Comparison of ENCODE assay signal across 20 cellular contexts in genomic region chr16:2084688-2085625, GRCh38. TPM values are rescaled to one million over a fixed set of nuclear protein-coding genes. Genes with fewer than 3 reads are reported as not detected.
DNase-seq lines count a peak whose midpoint lies in the region; ATAC-seq and TF ChIP-seq lines count a peak whose summit lies in the region.
"Had no signal": no experiment of that assay in that cellular context is flagged by ENCODE, and none has a peak within 500 bp of the region (broad histone marks: within the 10 kb centered on the region; RNA-seq: fewer than 3 reads in every experiment).

No MANE protein-coding gene starts in this region.

- peak overlapping the region; percentile 65 for H3K27ac Mint-ChIP-seq in stimulated activated naive B cell treated with anti-CD40 and anti-IgM and Interleukin-4, amounts not matched to agents 10 μg/mL and 1 μg/mL and 100 μg/mL, for 72 hours
- H3K27ac Mint-ChIP-seq: B cell; CD4-positive, alpha-beta memory T cell had no signal

- peaks cover 32 to 37% of the 10 kb centered on the region in 2 donors for H3K36me3 Mint-ChIP-seq in stimulated activated naive B cell treated with anti-CD40 and anti-IgM and Interleukin-4, amounts not matched to agents 10 μg/mL and 1 μg/mL and 100 μg/mL, for 72 hours

- in situ Hi-C loops in ACHN (cut with HindIII; ENCODE audit: low pct_ligation_motif_present, low pct_unique_long_range_greater_than_20kb, low sequenced_read_pairs) = no loop called here

- ATAC-seq in stimulated activated naive B cell treated with anti-CD40 and anti-IgM and Interleukin-4, amounts not matched to agents 10 μg/mL and 1 μg/mL and 100 μg/mL, for 72 hours (replicated peaks) = no peak

- H3K4me3 ChIP-seq in NT2/D1 (ENCODE audit: insufficient read length, low read depth) (no peak overlapping the region), thyroid gland (replicated peaks in 1 of 3) (no peak overlapping the region)

- H3K4me1 Mint-ChIP-seq in stimulated activated naive B cell treated with anti-CD40 and anti-IgM and Interleukin-4, amounts not matched to agents 10 μg/mL and 1 μg/mL and 100 μg/mL, for 72 hours = peaks cover 9 to 19% of the 10 kb centered on the region in 2 donors
- H3K4me1 Mint-ChIP-seq: CD4-positive, alpha-beta memory T cell had no signal

- H3K27me3 ChIP-seq in NT2/D1 (ENCODE audit: insufficient read depth, insufficient read length) (no peaks in the 10 kb centered on the region), thyroid gland (no peaks in the 10 kb centered on the region)

- H3K36me3 ChIP-seq in NT2/D1 (ENCODE audit: insufficient read depth, insufficient read length, low read length) (peaks cover 98% of the 10 kb centered on the region), thyroid gland (peaks cover 59 to 66% of the 10 kb centered on the region in 2 donors)

- intact Hi-C loops in thyroid gland (cut with DNase I) = no loop called here

- H3K27me3 Mint-ChIP-seq in stimulated activated naive B cell treated with anti-CD40 and anti-IgM and Interleukin-4, amounts not matched to agents 10 μg/mL and 1 μg/mL and 100 μg/mL, for 72 hours = no peaks in the 10 kb centered on the region
- H3K27me3 Mint-ChIP-seq: B cell; CD4-positive, alpha-beta memory T cell had no signal

- TF ChIP-seq POLR2A in thyroid gland (IDR thresholded peaks at IDR 0.05) = no peak

- WGBS in thyroid gland, 2 donors = 92 to 95% methylated on average over 29 to 30 of the region's 36 CpGs

- DNase-seq in DMS 273 (lab: John Stamatoyannopoulos, UW; ENCODE audit: unreplicated experiment) (peak; percentile 36), DMS 273 treated with DMSO at 0.1 percent for 48 hours (lab: John Stamatoyannopoulos, UW) (no peak), NT2/D1 (ENCODE audit: low read depth, low spot score) (no peak), iPS-NIHi11 (ENCODE audit: low spot score) (peak; percentile 39), thyroid gland (no peak), ACHN (no peak), GF-D8 (lab: John Stamatoyannopoulos, UW) (no peak)
- no peak for DNase-seq in stimulated activated naive B cell treated with anti-CD40 and anti-IgM and Interleukin-4, amounts not matched to agents 10 μg/mL and 1 μg/mL and 100 μg/mL, for 72 hours
- DNase-seq: 8988T; CD4-positive, alpha-beta memory T cell; KG1; MV-4-11; NCI-H187; NCI-H2107; NCI-H510A; NCI-H748 treated with DMSO at 0.1 percent for 48 hours; NK-92 treated with Interleukin-12 subunit alpha and Interleukin-12 subunit beta, amount 100 ng/mL, for 24 hours; SHP77 treated with DMSO at 0.1 percent for 48 hours; SK-N-SH had no signal

- H3K9me3 ChIP-seq in NT2/D1 (ENCODE audit: insufficient read depth, low read length) (no peaks in the 10 kb centered on the region), thyroid gland (no peaks in the 10 kb centered on the region)
- H3K9me3 ChIP-seq: SK-N-SH had no signal

- H3K27ac ChIP-seq in thyroid gland = no peak overlapping the region

- H3K9ac ChIP-seq in NT2/D1 (ENCODE audit: insufficient read length, low read depth) = peak overlapping the region; percentile 32
- H3K9ac ChIP-seq: SK-N-SH had no signal

- TF ChIP-seq CTCF in thyroid gland (IDR thresholded peaks at IDR 0.05) = no peak

- H3K4me1 ChIP-seq in NT2/D1 (ENCODE audit: insufficient read depth, insufficient read length) (peaks cover 21% of the 10 kb centered on the region), thyroid gland (no peaks in the 10 kb centered on the region)

- no peak overlapping the region for H3K4me3 Mint-ChIP-seq in stimulated activated naive B cell treated with anti-CD40 and anti-IgM and Interleukin-4, amounts not matched to agents 10 μg/mL and 1 μg/mL and 100 μg/mL, for 72 hours
- H3K4me3 Mint-ChIP-seq: B cell; CD4-positive, alpha-beta memory T cell had no signal

- no peaks in the 10 kb centered on the region for H3K9me3 Mint-ChIP-seq in stimulated activated naive B cell treated with anti-CD40 and anti-IgM and Interleukin-4, amounts not matched to agents 10 μg/mL and 1 μg/mL and 100 μg/mL, for 72 hours
- H3K9me3 Mint-ChIP-seq: CD4-positive, alpha-beta memory T cell had no signal

RNA-seq across cellular contexts. Expression of gene TSC2, which starts 37.2 kb away (rescaled TPM):
- 100 to 1,000 TPM; 101 to 148 (median 109) TPM for total RNA-seq in thyroid gland

RNA-seq across cellular contexts. Expression of gene NTHL1, which starts 37.3 kb away (rescaled TPM):
- 10 to 100 TPM in 3 of 4 donors, 1 to 10 TPM in 1; 6.1 to 38.7 (median 25.0) TPM for total RNA-seq in thyroid gland

RNA-seq across cellular contexts. Expression of gene PKD1, which starts 50.7 kb away (rescaled TPM):
- 100 to 1,000 TPM in 1 of 4 donors, 10 to 100 TPM in 3; 66.9 to 153 (median 87.7) TPM for total RNA-seq in thyroid gland

RNA-seq across cellular contexts. Expression of gene NHERF2, which starts 58.3 kb away (rescaled TPM):
- 100 to 1,000 TPM in 1 of 4 donors, 10 to 100 TPM in 3; 73.8 to 146 (median 81.6) TPM for total RNA-seq in thyroid gland

Comparison
In these comparisons a context has a peak if more than half of its experiments do, and no peak if none do; other contexts are left out.
1. DNase-seq: peak in DMS 273 (single experiment) and iPS-NIHi11 (single experiment); none in DMS 273 treated with DMSO at 0.1 percent for 48 hours (single experiment), NT2/D1 (single experiment), stimulated activated naive B cell treated with anti-CD40 and anti-IgM and Interleukin-4, amounts not matched to agents 10 μg/mL and 1 μg/mL and 100 μg/mL, for 72 hours (single experiment), thyroid gland (0 of 2), ACHN (single experiment) and GF-D8 (single experiment).